Comparison of ENCODE assay signal across 22 cellular contexts in genomic region chr3:169687603-169688002, GRCh38. TPM values are rescaled to one million over a fixed set of nuclear protein-coding genes. Genes with fewer than 3 reads are reported as not detected.
"Had no signal": no experiment of that assay in that cellular context is flagged by ENCODE, and none has a peak within 500 bp of the region (broad histone marks: within the 10 kb centered on the region; RNA-seq: fewer than 3 reads in every experiment).

No MANE protein-coding gene starts in this region.

- ATAC-seq: effector memory CD8-positive, alpha-beta T cell; esophagus mucosa; foreskin keratinocyte; gastroesophageal sphincter; heart left ventricle; left ventricle myocardium superior; lower lobe of right lung; naive thymus-derived CD4-positive, alpha-beta T cell had no signal

- H3K9me3 ChIP-seq: colonic mucosa, gastroesophageal sphincter, heart left ventricle, left lung, lower lobe of right lung had no signal

- H3K27ac ChIP-seq: colonic mucosa, epithelial cell of prostate, foreskin keratinocyte, gastroesophageal sphincter, heart left ventricle, hepatocyte, left lung, lower lobe of right lung had no signal

- H3K36me3 ChIP-seq: colonic mucosa, gastroesophageal sphincter, heart left ventricle, left lung, lower lobe of right lung had no signal

- DNase-seq: colonic mucosa; cortex of kidney; effector CD8-positive, alpha-beta T cell; effector memory CD8-positive, alpha-beta T cell; endodermal cell; erythroblast; foreskin keratinocyte; heart left ventricle; hypothalamus; immature natural killer cell; islet precursor cell; kidney; kidney glomerular epithelial cell; left lung; left ventricle myocardium superior; lower lobe of right lung; mesenchymal stem cell; naive thymus-derived CD4-positive, alpha-beta T cell had no signal

- H3K79me2 ChIP-seq: hepatocyte had no signal

- H2AFZ ChIP-seq: hepatocyte had no signal

- H3K4me1 ChIP-seq: colonic mucosa, foreskin keratinocyte, gastroesophageal sphincter, heart left ventricle, left lung, lower lobe of right lung had no signal

- H3K4me3 ChIP-seq: colonic mucosa, gastroesophageal sphincter, heart left ventricle, hepatocyte, left lung, lower lobe of right lung had no signal

- H3K4me2 ChIP-seq: hepatocyte had no signal

- H3K27me3 ChIP-seq: colonic mucosa, gastroesophageal sphincter, heart left ventricle, hepatocyte, left lung had no signal

RNA-seq across cellular contexts. Expression of gene MECOM, which starts 24.1 kb away (rescaled TPM):
- polyA plus RNA-seq: immature natural killer cell; naive thymus-derived CD4-positive, alpha-beta T cell had no signal
